18 cellular contexts compared by ENCODE assay signal in genomic region chr11:120611576-120611975, GRCh38.
DNase-seq lines count a peak whose midpoint lies in the region; ATAC-seq, FAIRE-seq and TF ChIP-seq lines count a peak whose summit lies in the region.
"Had no signal": no experiment of that assay in that cellular context is flagged by ENCODE, and none has a peak within 500 bp of the region (broad histone marks: within the 10 kb centered on the region; RNA-seq: fewer than 3 reads in every experiment).

No MANE protein-coding gene starts in this region.

- H3K9me3 Mint-ChIP-seq in WTC11 = peaks cover 5% of the 10 kb centered on the region; the same call in 1 of the 2 replicates
- no peaks in the 10 kb centered on the region for H3K9me3 Mint-ChIP-seq in Caco-2 (ENCODE audit: unreplicated experiment)
- H3K9me3 Mint-ChIP-seq: CD8-positive, alpha-beta T cell had no signal

- no peak for DNase-seq in GM19239 (ENCODE audit: insufficient read length, low spot score)
- peak; percentile 70 for DNase-seq in NCI-H82 (lab: John Stamatoyannopoulos, UW)
- DNase-seq in WTC11 (ENCODE audit: low spot score) = peak; percentile 25
- no peak for DNase-seq in activated CD4-positive, CD25-positive, alpha-beta regulatory T cell (lab: John Stamatoyannopoulos, UW)
- DNase-seq in Caco-2 = no peak
- DNase-seq in Right ventricle myocardium superior = no peak
- DNase-seq: 8988T; CD8-positive, alpha-beta T cell; DMS 273 treated with DMSO at 0.1 percent for 48 hours; DMS53; DND-41; EL; GOT3 had no signal

- H3K36me3 ChIP-seq in Caco-2 (ENCODE audit: control insufficient read depth, insufficient read depth, low read length) = no peaks in the 10 kb centered on the region
- H3K36me3 ChIP-seq: BLaER1 treated with 17β-estradiol and CSF1 and Interleukin-3, amounts not matched to agents 10 nM and 100 nM; HAP-1 had no signal

- peak; percentile 51 for FAIRE-seq in GM19239 (lab: Jason Lieb, UNC)
- FAIRE-seq: GM12878 had no signal

- intact Hi-C loops in Caco-2 (cut with micrococcal nuclease; ENCODE audit: unreplicated experiment) (loop anchor here (5.0 kb wide), 1 partner anchor 84 kb away; no protein-coding TSS in a partner anchor), Right ventricle myocardium superior (cut with DNase I) (no loop called here)

- peaks cover 19% of the 10 kb centered on the region for H3K4me1 ChIP-seq in Caco-2

- no peaks in the 10 kb centered on the region for H3K27me3 ChIP-seq in Caco-2 (replicated peaks; ENCODE audit: control insufficient read depth, insufficient read depth, low read length)
- H3K27me3 ChIP-seq: BLaER1 treated with 17β-estradiol and CSF1 and Interleukin-3, amounts not matched to agents 10 nM and 100 nM had no signal

- no peak for TF ChIP-seq CTCF in WTC11 (IDR thresholded peaks at IDR 0.05)
- no peak for TF ChIP-seq CTCF in Caco-2 (IDR thresholded peaks at IDR 0.05; ENCODE audit: insufficient read depth in 1 of 2, low read depth in 1 of 2, low read length in 1 of 2, severe bottlenecking in 1 of 2, unreplicated experiment in 1 of 2)

- H3K4me1 Mint-ChIP-seq in WTC11 (peaks cover 56% of the 10 kb centered on the region), Caco-2 (ENCODE audit: low read depth, unreplicated experiment) (peaks cover 35% of the 10 kb centered on the region)

- BruUV-seq in Caco-2 (replicated peaks; lab: Mats Ljungman, UMichigan) = no TSS peak

- CTCF ChIA-PET in WTC11 (lab: Charles Lee) = interaction anchor here (2.2 kb wide), 1 partner anchor 73 kb away, joined by 8 read pairs; no protein-coding TSS in a partner anchor
- CTCF ChIA-PET in Caco-2 (lab: Charles Lee) = no interaction called here

- ATAC-seq in WTC11 (no peak; the same call in 1 of the 2 replicates), HG02973 (IDR thresholded peaks at IDR 0.05; ENCODE audit: unreplicated experiment) (no peak), Right ventricle myocardium superior (ENCODE audit: poor library complexity) (no peak)
- ATAC-seq: CD8-positive, alpha-beta T cell; GM12878 had no signal

- H3K27me3 Mint-ChIP-seq in WTC11 (ENCODE audit: low read depth) (no peaks in the 10 kb centered on the region; the same call in none of the 2 replicates), Caco-2 (ENCODE audit: insufficient read depth, unreplicated experiment) (peaks cover 2% of the 10 kb centered on the region)

- H3K4me3 ChIP-seq in Caco-2 (ENCODE audit: low read depth, low read length) = no peak overlapping the region
- H3K4me3 ChIP-seq: BLaER1 treated with 17β-estradiol and CSF1 and Interleukin-3, amounts not matched to agents 10 nM and 100 nM; GM12878; HAP-1 had no signal

- H3K27ac Mint-ChIP-seq in WTC11 (no peak overlapping the region; the same call in 1 of the 2 replicates), Caco-2 (ENCODE audit: unreplicated experiment) (no peak overlapping the region)
- H3K27ac Mint-ChIP-seq: B cell; CD8-positive, alpha-beta T cell had no signal

- POLR2A ChIA-PET in WTC11 (lab: Charles Lee) (no interaction called here), Caco-2 (lab: Charles Lee) (no interaction called here)

- H3K36me3 Mint-ChIP-seq in WTC11 = no peaks in the 10 kb centered on the region
- no peaks in the 10 kb centered on the region for H3K36me3 Mint-ChIP-seq in Caco-2 (ENCODE audit: insufficient read depth, unreplicated experiment)
- H3K36me3 Mint-ChIP-seq: CD8-positive, alpha-beta T cell had no signal

- H3K9me3 ChIP-seq in Caco-2 = no peaks in the 10 kb centered on the region
- H3K9me3 ChIP-seq: HAP-1 had no signal

- H3K4me3 Mint-ChIP-seq in WTC11 (no peak overlapping the region), Caco-2 (ENCODE audit: unreplicated experiment) (no peak overlapping the region)
- H3K4me3 Mint-ChIP-seq: B cell; CD8-positive, alpha-beta T cell had no signal

TF ChIP-seq in WTC11, 78 proteins besides CTCF, POLR2A, EP300 and RAD21:
- TF ChIP-seq TCF7 (CRISPR knock-in tag; IDR thresholded peaks at IDR 0.05; ENCODE audit: low read depth) (no peak), ETV6 (CRISPR knock-in tag; IDR thresholded peaks at IDR 0.05) (no peak), MXD4 (CRISPR knock-in tag; IDR thresholded peaks at IDR 0.05; ENCODE audit: borderline replicate concordance) (no peak), TEAD4 (CRISPR knock-in tag; IDR thresholded peaks at IDR 0.05) (no peak)

Comparison
In these comparisons a context has a peak if more than half of its experiments do, and no peak if none do; other contexts are left out.
1. DNase-seq: peak in NCI-H82 (single experiment) and WTC11 (single experiment); none in GM19239 (single experiment), activated CD4-positive, CD25-positive, alpha-beta regulatory T cell (0 of 4), Caco-2 (0 of 2) and Right ventricle myocardium superior (single experiment).